Comparison of ENCODE assay signal across 9 cellular contexts in genomic region chr6:87968435-87969278, GRCh38.
DNase-seq lines count a peak whose midpoint lies in the region; ATAC-seq and TF ChIP-seq lines count a peak whose summit lies in the region.
"Had no signal": no experiment of that assay in that cellular context is flagged by ENCODE, and none has a peak within 500 bp of the region (broad histone marks: within the 10 kb centered on the region; RNA-seq: fewer than 3 reads in every experiment).

No MANE protein-coding gene starts in this region.

- H3K4me1 ChIP-seq in CD8-positive, alpha-beta T cell (ENCODE audit: insufficient read depth, low read length) = no peaks in the 10 kb centered on the region
- no peaks in the 10 kb centered on the region for H3K4me1 ChIP-seq in ectodermal cell (ENCODE audit: control insufficient read depth, insufficient read depth, low read length)

- peaks cover 20% of the 10 kb centered on the region for H3K27me3 Mint-ChIP-seq in CD8-positive, alpha-beta T cell (ENCODE audit: low read depth)
- peaks cover 7 to 17% (median 14%) of the 10 kb centered on the region in 5 donors for H3K27me3 Mint-ChIP-seq in naive thymus-derived CD8-positive, alpha-beta T cell

- H3K4me3 Mint-ChIP-seq in CD8-positive, alpha-beta T cell = no peak overlapping the region
- no peak overlapping the region for H3K4me3 Mint-ChIP-seq in naive thymus-derived CD8-positive, alpha-beta T cell
- H3K4me3 Mint-ChIP-seq: dendritic cell treated with granulocyte-macrophage colony-stimulating factor and Interleukin-4, amounts not matched to agents 40 ng/mL and 50 ng/mL, for 4 days had no signal

- no peaks in the 10 kb centered on the region for H3K4me1 Mint-ChIP-seq in CD8-positive, alpha-beta T cell (ENCODE audit: low read depth)
- H3K4me1 Mint-ChIP-seq in naive thymus-derived CD8-positive, alpha-beta T cell = no peaks in the 10 kb centered on the region

- 16 to 18% methylated on average over 21 to 24 of the region's 26 CpGs for WGBS in ectodermal cell, 2 experiments

- peak; percentile 44 for ATAC-seq in CD8-positive, alpha-beta T cell
- ATAC-seq in GM19438 (IDR thresholded peaks at IDR 0.05; ENCODE audit: low read depth, unreplicated experiment) = peak; percentile 64
- peak; percentile 54 to 72 for ATAC-seq in naive thymus-derived CD8-positive, alpha-beta T cell
- no peak for ATAC-seq in HG03460 (IDR thresholded peaks at IDR 0.05; ENCODE audit: unreplicated experiment)
- no peak for ATAC-seq in HG03025 (IDR thresholded peaks at IDR 0.05; ENCODE audit: low FRiP score, unreplicated experiment)
- no peak for ATAC-seq in GM18520 (IDR thresholded peaks at IDR 0.05; ENCODE audit: unreplicated experiment)

- TF ChIP-seq CTCF in CD8-positive, alpha-beta T cell (IDR thresholded peaks at IDR 0.05) = no peak

- POLR2A ChIA-PET in CD8-positive, alpha-beta T cell (lab: Charles Lee) = no interaction called here
- POLR2A ChIA-PET in naive thymus-derived CD8-positive, alpha-beta T cell (lab: Charles Lee) = no interaction called here

- H3K27ac Mint-ChIP-seq in CD8-positive, alpha-beta T cell = no peak overlapping the region
- H3K27ac Mint-ChIP-seq in naive thymus-derived CD8-positive, alpha-beta T cell = no peak overlapping the region
- H3K27ac Mint-ChIP-seq: dendritic cell treated with granulocyte-macrophage colony-stimulating factor and Interleukin-4, amounts not matched to agents 40 ng/mL and 50 ng/mL, for 4 days had no signal

- intact Hi-C loops in CD8-positive, alpha-beta T cell (cut with DNase I, micrococcal nuclease) = no loop called here

- CTCF ChIA-PET in CD8-positive, alpha-beta T cell (lab: Charles Lee) = no interaction called here

- H3K36me3 Mint-ChIP-seq in CD8-positive, alpha-beta T cell = no peaks in the 10 kb centered on the region
- no peaks in the 10 kb centered on the region for H3K36me3 Mint-ChIP-seq in naive thymus-derived CD8-positive, alpha-beta T cell

- no peaks in the 10 kb centered on the region for H3K36me3 ChIP-seq in CD8-positive, alpha-beta T cell (ENCODE audit: insufficient read depth, low read length)
- H3K36me3 ChIP-seq in ectodermal cell (ENCODE audit: control insufficient read depth, insufficient read depth, low read length) = no peaks in the 10 kb centered on the region

- H3K9me3 ChIP-seq in CD8-positive, alpha-beta T cell (ENCODE audit: low read length) = no peaks in the 10 kb centered on the region
- no peaks in the 10 kb centered on the region for H3K9me3 ChIP-seq in ectodermal cell (ENCODE audit: control insufficient read depth, low read length)

- no peaks in the 10 kb centered on the region for H3K9me3 Mint-ChIP-seq in CD8-positive, alpha-beta T cell
- H3K9me3 Mint-ChIP-seq in naive thymus-derived CD8-positive, alpha-beta T cell = peaks cover 0 to 5% (median 0%) of the 10 kb centered on the region in 9 donors

- peak in 2 of 7 experiments; percentile 4 to 18 for DNase-seq in CD8-positive, alpha-beta T cell
- peak; percentile 78 for DNase-seq in NCI-H526 treated with DMSO at 0.1 percent for 48 hours (lab: John Stamatoyannopoulos, UW)
- DNase-seq in naive thymus-derived CD8-positive, alpha-beta T cell = peak in 2 of 10 donors; percentile 7 to 9

- H3K27me3 ChIP-seq in CD8-positive, alpha-beta T cell (ENCODE audit: insufficient read depth, low read length) = no peaks in the 10 kb centered on the region
- H3K27me3 ChIP-seq in ectodermal cell (ENCODE audit: control insufficient read depth, insufficient read depth, low read length, poor library complexity, severe bottlenecking) = peaks cover 5% of the 10 kb centered on the region

- H3K4me3 ChIP-seq in CD8-positive, alpha-beta T cell (ENCODE audit: low read depth, low read length) = peak overlapping the region; percentile 9
- H3K4me3 ChIP-seq in ectodermal cell (ENCODE audit: insufficient read depth, low read depth, low read length) = peak overlapping the region; percentile 46

- no peak overlapping the region for H3K27ac ChIP-seq in CD8-positive, alpha-beta T cell (ENCODE audit: low read depth, low read length)
- H3K27ac ChIP-seq in ectodermal cell (ENCODE audit: insufficient read depth, low read depth, low read length, poor library complexity, severe bottlenecking) = no peak overlapping the region

Comparison
In these comparisons a context has a peak if more than half of its experiments do, and no peak if none do; other contexts are left out.
1. ATAC-seq: peak in CD8-positive, alpha-beta T cell (single experiment), GM19438 (single experiment) and naive thymus-derived CD8-positive, alpha-beta T cell (2 of 2); none in HG03460 (single experiment), HG03025 (single experiment) and GM18520 (single experiment).